13 cellular contexts compared by ENCODE assay signal in the genomic region with DNA sequence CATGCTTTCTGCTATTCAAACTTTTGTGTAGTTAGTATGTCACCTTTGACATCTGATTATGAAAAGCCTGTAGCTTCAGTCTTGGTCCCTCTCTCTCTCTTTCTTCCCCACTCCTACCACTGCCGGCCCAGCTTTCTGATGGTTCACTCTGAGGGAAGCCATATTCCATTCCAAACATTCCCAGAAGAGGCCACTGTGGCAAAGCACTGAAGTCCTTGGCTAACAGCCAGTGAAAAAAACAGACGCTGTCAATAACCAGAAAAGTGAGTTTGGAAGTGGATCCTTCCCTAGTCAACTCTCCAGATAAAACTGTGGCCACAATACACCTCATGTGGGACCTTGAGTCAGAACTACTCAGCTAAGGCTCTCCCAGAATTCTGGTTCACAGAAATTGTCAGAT.
A peak's percentile ranks its signal among the peaks of the same experiment; 100 is the strongest.
DNase-seq lines count a peak whose midpoint lies in the region; ATAC-seq, FAIRE-seq and TF ChIP-seq lines count a peak whose summit lies in the region.
"Had no signal": no experiment of that assay in that cellular context is flagged by ENCODE, and none has a peak within 500 bp of the region (broad histone marks: within the 10 kb centered on the region; RNA-seq: fewer than 3 reads in every experiment).

No MANE protein-coding gene starts in this region.

- CTCF ChIA-PET in HepG2 (lab: Yijun Ruan, JAX; ENCODE audit: low intra/inter-chr PET ratio, low total read pairs) = no interaction called here

- ATAC-seq in HepG2 = no peak
- ATAC-seq in HG03175 (IDR thresholded peaks at IDR 0.05; ENCODE audit: unreplicated experiment) = no peak
- ATAC-seq: T-cell had no signal

- H3K4me3 ChIP-seq in liver (ENCODE audit: low read depth in 1 of 3, low read length in 3 of 3) (no peak overlapping the region), HepG2 (replicated peaks in 1 of 3; ENCODE audit: insufficient read depth in 1 of 3, low read depth in 2 of 3, low read length in 3 of 3) (no peak overlapping the region), iPS DF 6.9 (ENCODE audit: low read length) (no peak overlapping the region)
- H3K4me3 ChIP-seq: BLaER1, transverse colon had no signal

- intact Hi-C loops in HepG2 (cut with micrococcal nuclease; ENCODE audit: unreplicated experiment) = no loop called here
- intact Hi-C loops in activated T-helper 1 cell treated with anti-CD3 and anti-CD28 coated beads, Interleukin-12 subunit alpha, Interleukin-12 subunit beta, Interleukin-2, Interleukin-4 antibody, amounts not matched to agents 30 ng/mL and 10 ng/mL and 1 ng/mL, durations not matched to agents 14 hours and 24 hours and 36 hours (cut with micrococcal nuclease) = no loop called here

- no peak overlapping the region for H2AFZ ChIP-seq in HepG2 (ENCODE audit: low read length)

- WGBS in liver = 16% methylated on average over 2 of the region's 2 CpGs
- WGBS in HepG2 (ENCODE audit: low lambda C conversion rate) = 0% methylated on average over 2 of the region's 2 CpGs
- no CpG with 5 or more reads among the region's 2 CpGs for WGBS in iPS DF 6.9 (ENCODE audit: insufficient coverage, insufficient read length)

- H4K20me1 ChIP-seq in HepG2 (ENCODE audit: insufficient read depth, low read length) = no peaks in the 10 kb centered on the region
- H4K20me1 ChIP-seq: BLaER1 had no signal

- no peak for FAIRE-seq in HepG2 (lab: Jason Lieb, UNC)
- FAIRE-seq: HTR-8/SVneo had no signal

- H3K27me3 ChIP-seq in liver (ENCODE audit: control insufficient read depth in 4 of 4, insufficient read depth in 4 of 4, low read length in 3 of 4) (no peaks in the 10 kb centered on the region), HepG2 (ENCODE audit: control insufficient read depth in 1 of 2, insufficient read depth in 2 of 2, low read length in 2 of 2) (no peaks in the 10 kb centered on the region), iPS DF 6.9 (ENCODE audit: control insufficient read depth, insufficient read depth, low read length) (no peaks in the 10 kb centered on the region)
- H3K27me3 ChIP-seq: BLaER1, transverse colon had no signal

- TF ChIP-seq RAD21 in liver (IDR thresholded peaks at IDR 0.05) (peak; percentile 68 to 78), HepG2 (CRISPR knock-in tag; IDR thresholded peaks at IDR 0.05) (no peak)

- TF ChIP-seq CTCF in liver (IDR thresholded peaks at IDR 0.05; ENCODE audit: low read depth, low read length, missing input control) (peak; percentile 47), HepG2 (CRISPR knock-in tag; IDR thresholded peaks at IDR 0.05) (no peak), GM13977 (IDR thresholded peaks at IDR 0.05; ENCODE audit: extremely low read depth, insufficient read depth, missing control alignments) (no peak)

- H3K36me3 ChIP-seq in liver (ENCODE audit: control insufficient read depth in 4 of 4, insufficient read depth in 3 of 4, low read depth in 1 of 4, low read length in 3 of 4) (no peaks in the 10 kb centered on the region), HepG2 (replicated peaks in 1 of 2; ENCODE audit: control insufficient read depth in 1 of 2, insufficient read depth in 2 of 2, low read length in 2 of 2) (no peaks in the 10 kb centered on the region), iPS DF 6.9 (ENCODE audit: control insufficient read depth, insufficient read depth, low read length) (no peaks in the 10 kb centered on the region)
- H3K36me3 ChIP-seq: BLaER1, transverse colon had no signal

- no peaks in the 10 kb centered on the region for H3K9me3 ChIP-seq in liver (ENCODE audit: control insufficient read depth in 4 of 4, low read length in 3 of 4)
- peaks cover 78% of the 10 kb centered on the region for H3K9me3 ChIP-seq in HepG2 (ENCODE audit: low read length)
- no peaks in the 10 kb centered on the region for H3K9me3 ChIP-seq in iPS DF 6.9 (ENCODE audit: control insufficient read depth, insufficient read depth, low read length)
- H3K9me3 ChIP-seq: BLaER1, transverse colon had no signal

- no peaks in the 10 kb centered on the region for H3K36me3 Mint-ChIP-seq in activated T-helper 1 cell treated with anti-CD3 and anti-CD28 coated beads, Interleukin-12 subunit alpha, Interleukin-12 subunit beta, Interleukin-2, Interleukin-4 antibody, amounts not matched to agents 30 ng/mL and 10 ng/mL and 1 ng/mL, durations not matched to agents 14 hours and 24 hours and 36 hours (ENCODE audit: low read depth)
- H3K36me3 Mint-ChIP-seq: activated naive CD8-positive, alpha-beta T cell treated with anti-CD3 and anti-CD28 coated beads, Interleukin-2, amount 10 ng/mL, durations not matched to agents 7 days and 5 days; T-cell had no signal

- DNase-seq in HepG2 (ENCODE audit: low spot score) (no peak), SK-N-DZ (ENCODE audit: low spot score) (peak; percentile 49), iPS DF 6.9 (ENCODE audit: low read depth, low spot score) (peak; percentile 16), GM13977 (ENCODE audit: low spot score) (no peak), SKM-1 (lab: John Stamatoyannopoulos, UW; ENCODE audit: unreplicated experiment) (no peak)
- no peak for DNase-seq in activated T-helper 1 cell treated with anti-CD3 and anti-CD28 coated beads, Interleukin-12 subunit alpha, Interleukin-12 subunit beta, Interleukin-2, Interleukin-4 antibody, amounts not matched to agents 30 ng/mL and 10 ng/mL and 1 ng/mL, durations not matched to agents 14 hours and 24 hours and 36 hours (ENCODE audit: low spot score)
- DNase-seq: activated naive CD8-positive, alpha-beta T cell treated with anti-CD3 and anti-CD28 coated beads, Interleukin-2, amount 10 ng/mL, durations not matched to agents 7 days and 5 days; T-cell; transverse colon had no signal

- TF ChIP-seq POLR2A in HepG2 (IDR thresholded peaks at IDR 0.05; ENCODE audit: insufficient read depth in 1 of 2, low read depth in 2 of 2, low read length in 2 of 2) = no peak

- no peaks in the 10 kb centered on the region for H3K9me3 Mint-ChIP-seq in activated T-helper 1 cell treated with anti-CD3 and anti-CD28 coated beads, Interleukin-12 subunit alpha, Interleukin-12 subunit beta, Interleukin-2, Interleukin-4 antibody, amounts not matched to agents 30 ng/mL and 10 ng/mL and 1 ng/mL, durations not matched to agents 14 hours and 24 hours and 36 hours

- in situ Hi-C loops in HepG2 (cut with HindIII; ENCODE audit: extremely low pct_ligation_motif_present, low pct_unique_long_range_greater_than_20kb) (no loop called here), GM13977 (cut with MboI; ENCODE audit: low pct_unique_long_range_greater_than_20kb, low sequenced_read_pairs, unreplicated experiment) (no loop called here)

- no peak for TF ChIP-seq EP300 in HepG2 (IDR thresholded peaks at IDR 0.05; ENCODE audit: low read depth in 2 of 2, low read length in 2 of 2)
- no peak for TF ChIP-seq EP300 in HepG2 (CRISPR knock-in tag; IDR thresholded peaks at IDR 0.05; ENCODE audit: borderline replicate concordance)

- H3K79me2 ChIP-seq in HepG2 (ENCODE audit: insufficient read depth, low read length) = no peaks in the 10 kb centered on the region

- H3K27ac ChIP-seq in liver (ENCODE audit: low read depth in 1 of 2, low read length in 2 of 2) (no peak overlapping the region), HepG2 (ENCODE audit: extremely low read length, insufficient read depth, low read length) (no peak overlapping the region), iPS DF 6.9 (ENCODE audit: low read length) (no peak overlapping the region)
- H3K27ac ChIP-seq: BLaER1, transverse colon had no signal

- H3K4me1 Mint-ChIP-seq in activated T-helper 1 cell treated with anti-CD3 and anti-CD28 coated beads, Interleukin-12 subunit alpha, Interleukin-12 subunit beta, Interleukin-2, Interleukin-4 antibody, amounts not matched to agents 30 ng/mL and 10 ng/mL and 1 ng/mL, durations not matched to agents 14 hours and 24 hours and 36 hours (ENCODE audit: low read depth) = no peaks in the 10 kb centered on the region
- H3K4me1 Mint-ChIP-seq: activated naive CD8-positive, alpha-beta T cell treated with anti-CD3 and anti-CD28 coated beads, Interleukin-2, amount 10 ng/mL, durations not matched to agents 7 days and 5 days; T-cell had no signal

- peaks cover 0 to 3% (median 1%) of the 10 kb centered on the region in 4 donors for H3K4me1 ChIP-seq in liver (ENCODE audit: control insufficient read depth in 4 of 4, insufficient read depth in 4 of 4, low read length in 3 of 4)
- no peaks in the 10 kb centered on the region for H3K4me1 ChIP-seq in HepG2 (ENCODE audit: insufficient read depth, low read length)
- no peaks in the 10 kb centered on the region for H3K4me1 ChIP-seq in iPS DF 6.9 (ENCODE audit: control insufficient read depth, insufficient read depth, low read length)
- H3K4me1 ChIP-seq: BLaER1, transverse colon had no signal

- no peak overlapping the region for H3K4me2 ChIP-seq in HepG2 (ENCODE audit: low read depth, low read length)
- H3K4me2 ChIP-seq: BLaER1 had no signal

- POLR2A ChIA-PET in HepG2 (lab: Yijun Ruan, JAX) = no interaction called here

- no peak overlapping the region for H3K4me3 Mint-ChIP-seq in activated T-helper 1 cell treated with anti-CD3 and anti-CD28 coated beads, Interleukin-12 subunit alpha, Interleukin-12 subunit beta, Interleukin-2, Interleukin-4 antibody, amounts not matched to agents 30 ng/mL and 10 ng/mL and 1 ng/mL, durations not matched to agents 14 hours and 24 hours and 36 hours
- H3K4me3 Mint-ChIP-seq: activated naive CD8-positive, alpha-beta T cell treated with anti-CD3 and anti-CD28 coated beads, Interleukin-2, amount 10 ng/mL, durations not matched to agents 7 days and 5 days; T-cell had no signal

- H3K9ac ChIP-seq in liver (ENCODE audit: low read depth in 1 of 2, low read length in 2 of 2) = no peak overlapping the region
- H3K9ac ChIP-seq in HepG2 (ENCODE audit: insufficient read depth, low read depth, low read length) = no peak overlapping the region
- H3K9ac ChIP-seq: BLaER1 had no signal

- no peak overlapping the region for H3K27ac Mint-ChIP-seq in activated T-helper 1 cell treated with anti-CD3 and anti-CD28 coated beads, Interleukin-12 subunit alpha, Interleukin-12 subunit beta, Interleukin-2, Interleukin-4 antibody, amounts not matched to agents 30 ng/mL and 10 ng/mL and 1 ng/mL, durations not matched to agents 14 hours and 24 hours and 36 hours
- H3K27ac Mint-ChIP-seq: activated naive CD8-positive, alpha-beta T cell treated with anti-CD3 and anti-CD28 coated beads, Interleukin-2, amount 10 ng/mL, durations not matched to agents 7 days and 5 days; T-cell had no signal

- no TSS peak for BruUV-seq in HepG2 (replicated peaks; lab: Mats Ljungman, UMichigan)

- H3K27me3 Mint-ChIP-seq in activated T-helper 1 cell treated with anti-CD3 and anti-CD28 coated beads, Interleukin-12 subunit alpha, Interleukin-12 subunit beta, Interleukin-2, Interleukin-4 antibody, amounts not matched to agents 30 ng/mL and 10 ng/mL and 1 ng/mL, durations not matched to agents 14 hours and 24 hours and 36 hours (ENCODE audit: insufficient read depth) = no peaks in the 10 kb centered on the region
- H3K27me3 Mint-ChIP-seq: activated naive CD8-positive, alpha-beta T cell treated with anti-CD3 and anti-CD28 coated beads, Interleukin-2, amount 10 ng/mL, durations not matched to agents 7 days and 5 days; T-cell had no signal

TF ChIP-seq in HepG2, 621 proteins besides CTCF, POLR2A, EP300 and RAD21:
- no peak for TF ChIP-seq ZKSCAN1 (IDR thresholded peaks at IDR 0.05; ENCODE audit: low read length)

Comparison
In these comparisons a context has a peak if more than half of its experiments do, and no peak if none do; other contexts are left out.
1. DNase-seq: peak in SK-N-DZ (single experiment) and iPS DF 6.9 (single experiment); none in HepG2 (single experiment), GM13977 (single experiment), activated T-helper 1 cell treated with anti-CD3 and anti-CD28 coated beads, Interleukin-12 subunit alpha, Interleukin-12 subunit beta, Interleukin-2, Interleukin-4 antibody, amounts not matched to agents 30 ng/mL and 10 ng/mL and 1 ng/mL, durations not matched to agents 14 hours and 24 hours and 36 hours (single experiment) and SKM-1 (single experiment).